Comparison of ENCODE assay signal across 1 cellular context in the genomic region with DNA sequence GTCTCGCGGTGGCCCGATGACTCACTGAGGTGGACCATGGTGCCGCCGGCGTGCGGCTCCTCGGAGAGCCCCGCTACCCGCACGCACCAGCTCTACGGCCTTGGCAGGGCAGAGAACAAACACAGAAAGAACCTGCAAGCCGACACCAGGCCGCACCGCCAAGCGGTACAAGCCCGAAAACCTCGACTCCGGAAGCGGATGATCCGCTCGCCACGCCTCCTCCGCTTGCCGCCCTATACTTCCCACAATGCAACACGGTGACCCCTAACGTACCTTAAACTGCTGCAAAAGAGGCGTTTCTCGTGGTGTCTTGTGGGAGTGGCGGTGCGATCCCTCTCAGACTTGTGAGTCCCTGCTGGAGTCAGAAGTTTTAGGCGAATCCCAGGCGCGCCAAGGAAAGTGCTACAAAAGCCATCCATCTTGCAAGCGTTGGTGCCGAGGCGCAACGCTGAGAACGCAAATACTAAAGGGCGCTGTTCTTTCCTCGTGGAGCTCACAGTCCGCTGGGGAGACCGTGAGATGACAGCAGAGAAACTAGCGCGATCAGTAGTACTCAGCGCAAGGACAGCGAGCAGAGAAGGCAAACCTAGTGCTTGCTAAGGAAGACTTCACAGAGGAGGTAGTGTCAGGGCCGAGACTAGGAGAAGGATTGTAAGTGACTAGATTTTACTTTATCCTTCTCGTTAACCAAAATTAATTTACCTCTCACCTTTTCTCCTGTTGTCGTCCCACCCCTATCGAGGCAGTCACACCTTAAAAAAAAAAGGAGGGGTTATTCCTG.
TF ChIP-seq lines count a peak whose summit lies in the region.

A gene (minus strand): TSS at position 200 of the 781 bp plus-strand sequence. CDS start 162 bp downstream, at position 38.

TF ChIP-seq in HepG2, 621 proteins besides CTCF, POLR2A, EP300 and RAD21 (continued from another document):
- no peak; the same call in 1 of the 2 replicates for TF ChIP-seq ZFP90 (CRISPR knock-in tag; IDR thresholded peaks at IDR 0.05; ENCODE audit: borderline replicate concordance)
- TF ChIP-seq ZNF138 (CRISPR knock-in tag; IDR thresholded peaks at IDR 0.05; ENCODE audit: low read depth): no peak; the same call in 1 of the 2 replicates
- no peak for TF ChIP-seq ZNF496 (CRISPR knock-in tag; IDR thresholded peaks at IDR 0.05; ENCODE audit: insufficient replicate concordance)
- no peak for TF ChIP-seq NBN (conservative IDR thresholded peaks at IDR 0.05)
- no peak for TF ChIP-seq SATB2 (CRISPR knock-in tag; IDR thresholded peaks at IDR 0.05)
- TF ChIP-seq ZFYVE20 (CRISPR knock-in tag; IDR thresholded peaks at IDR 0.05; ENCODE audit: borderline replicate concordance, low read depth): no peak
- no peak for TF ChIP-seq TBL1XR1 (IDR thresholded peaks at IDR 0.05; ENCODE audit: borderline replicate concordance, low read length, partially characterized antibody)
